8 cellular contexts compared by ENCODE assay signal in genomic region chr10:15859865-15860691, GRCh38. TPM values are rescaled to one million over a fixed set of nuclear protein-coding genes. Genes with fewer than 3 reads are reported as not detected.
DNase-seq lines count a peak whose midpoint lies in the region; ATAC-seq and TF ChIP-seq lines count a peak whose summit lies in the region.

Gene MINDY3, minus strand, starts transcription at chr10:15860507. Its CDS starts 208 bp downstream, at chr10:15860299.

- H3K4me3 ChIP-seq in BLaER1 (peak within 1 kb of the TSS; percentile 97), duodenal mucosa (ENCODE audit: low read depth in 1 of 2, low read length in 2 of 2) (peak within 1 kb of the TSS; percentile 97 to 100), right lobe of liver (peak within 1 kb of the TSS; percentile 88 to 95 (median 94))

- 0% methylated on average over 24 of the region's 50 CpGs for WGBS in right lobe of liver (ENCODE audit: insufficient coverage, low coverage, low lambda C conversion rate, missing lambda C conversion rate)

- peak within 1 kb of the TSS; percentile 91 for H3K4me2 ChIP-seq in BLaER1

- H3K9ac ChIP-seq in BLaER1 (peak within 1 kb of the TSS; percentile 89), duodenal mucosa (ENCODE audit: low read depth in 1 of 2, low read length in 2 of 2) (peak within 1 kb of the TSS; percentile 60 to 76)

- ATAC-seq in HG03439 (IDR thresholded peaks at IDR 0.05; ENCODE audit: unreplicated experiment) (peak; percentile 91), right lobe of liver (peak; percentile 94 to 98 (median 96))

- H3K9me3 ChIP-seq in BLaER1 (no peaks in the 10 kb centered on the region), duodenal mucosa (ENCODE audit: control insufficient read depth in 1 of 2, low read length in 2 of 2) (no peaks in the 10 kb centered on the region), right lobe of liver (no peaks in the 10 kb centered on the region)

- peaks cover 3% of the 10 kb centered on the region; the same call in 1 of the 2 replicates for H3K36me3 ChIP-seq in BLaER1
- no peaks in the 10 kb centered on the region for H3K36me3 ChIP-seq in duodenal mucosa (ENCODE audit: control insufficient read depth in 1 of 2, insufficient read depth in 2 of 2, low read length in 2 of 2)
- no peaks in the 10 kb centered on the region for H3K36me3 ChIP-seq in right lobe of liver

- H3K4me1 ChIP-seq in BLaER1 (peaks cover 40% of the 10 kb centered on the region), duodenal mucosa (ENCODE audit: control insufficient read depth in 1 of 2, insufficient read depth in 2 of 2, low read length in 2 of 2) (peaks cover 19 to 30% of the 10 kb centered on the region in 2 donors), right lobe of liver (peaks cover 0 to 33% (median 4%) of the 10 kb centered on the region in 4 donors)

- H4K20me1 ChIP-seq in BLaER1: peaks cover 35% of the 10 kb centered on the region

- DNase-seq in GM19238 (ENCODE audit: insufficient read length, low spot score): peak; percentile 56
- DNase-seq in NCI-H774 (lab: John Stamatoyannopoulos, UW): peak; percentile 77
- DNase-seq in activated CD4-positive, alpha-beta T cell treated with anti-CD3 and anti-CD28 coated beads, Interleukin-2, amount 50 U/mL, for 4 hours: peak; percentile 72 to 75
- peak; percentile 82 to 87 (median 87) for DNase-seq in right lobe of liver
- DNase-seq in stimulated activated CD4-positive, alpha-beta T cell treated with anti-CD3 and anti-CD28 coated beads, Interleukin-4, amount 100 ng/mL, for 24 hours: peak; percentile 86

- H3K27ac ChIP-seq in BLaER1 (peak within 1 kb of the TSS; percentile 82), duodenal mucosa (ENCODE audit: low read depth, low read length) (no peak within 1 kb of the TSS), right lobe of liver (peak within 1 kb of the TSS; percentile 34 to 67 (median 47))

- H3K27me3 ChIP-seq in BLaER1 (no peaks in the 10 kb centered on the region), duodenal mucosa (ENCODE audit: control insufficient read depth in 1 of 2, insufficient read depth in 2 of 2, low read length in 2 of 2) (peaks cover 0 to 7% of the 10 kb centered on the region in 2 donors), right lobe of liver (peaks cover 0 to 3% of the 10 kb centered on the region in 2 donors)

- TF ChIP-seq CTCF in right lobe of liver (IDR thresholded peaks at IDR 0.05): peak in 1 of 4 donors; percentile 6

- no peak for TF ChIP-seq POLR2A in right lobe of liver (IDR thresholded peaks at IDR 0.05)

- intact Hi-C loops in right lobe of liver (cut with DNase I): no loop called here

RNA-seq across cellular contexts. Expression of gene MINDY3, which starts in this region (rescaled TPM):
- 10 to 100 TPM; 11.6 to 15.5 (median 12.4) TPM for total RNA-seq in right lobe of liver
